1 cellular context compared by ENCODE assay signal in the genomic region with DNA sequence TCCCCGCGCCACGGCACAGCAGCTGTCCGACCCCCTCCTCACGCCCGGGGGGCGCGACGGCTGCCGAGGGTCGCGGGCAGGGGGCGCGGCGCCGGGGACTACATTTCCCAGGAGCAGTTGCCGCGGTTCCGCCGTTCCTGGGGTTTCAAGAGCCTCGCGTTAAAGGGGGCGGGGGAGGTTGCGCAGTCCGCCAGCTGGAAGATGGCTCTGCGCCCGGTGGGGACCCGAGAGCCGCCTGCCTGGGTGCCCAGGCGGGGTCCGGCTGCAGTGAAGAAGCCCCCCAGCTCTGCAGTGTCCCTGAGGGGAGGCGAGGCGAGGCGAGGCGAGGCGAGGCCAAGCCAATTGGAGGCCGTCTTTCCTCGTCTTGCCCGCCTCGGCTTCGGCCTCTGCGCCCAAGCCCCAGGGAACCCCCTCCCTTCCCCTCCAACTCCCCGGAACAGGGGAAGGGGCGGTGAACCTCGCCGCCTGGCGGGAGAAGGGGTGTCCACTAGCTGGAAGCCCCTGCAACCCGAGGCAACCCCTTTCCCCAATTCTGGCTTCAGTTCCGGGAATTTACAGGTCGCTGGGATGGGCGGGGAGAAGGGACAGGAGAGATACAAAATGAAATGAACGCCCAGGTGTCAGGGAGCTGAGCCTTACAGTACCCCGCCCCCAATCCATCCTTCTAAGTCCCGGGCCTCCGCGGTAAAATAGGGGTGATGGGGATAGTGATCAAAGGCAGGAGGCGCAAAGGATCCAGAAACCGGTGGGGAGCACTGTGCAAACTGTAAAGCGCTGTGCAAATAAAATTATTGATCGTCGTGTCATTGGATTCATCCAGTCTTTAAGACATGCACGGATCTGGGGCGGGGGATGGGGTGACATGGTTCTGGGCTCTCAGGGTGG.
TF ChIP-seq lines count a peak whose summit lies in the region.

No MANE protein-coding gene starts in this region.

TF ChIP-seq in HepG2, 621 proteins besides CTCF, POLR2A, EP300 and RAD21 (continued from another document and continues in another):
- no peak for TF ChIP-seq ZNF75D (CRISPR knock-in tag; IDR thresholded peaks at IDR 0.05; ENCODE audit: borderline replicate concordance)
- peak; percentile 72 for TF ChIP-seq AGO1 (IDR thresholded peaks at IDR 0.05; ENCODE audit: low read depth, low read length, poor library complexity, severe bottlenecking)
- TF ChIP-seq, protein P1, sequence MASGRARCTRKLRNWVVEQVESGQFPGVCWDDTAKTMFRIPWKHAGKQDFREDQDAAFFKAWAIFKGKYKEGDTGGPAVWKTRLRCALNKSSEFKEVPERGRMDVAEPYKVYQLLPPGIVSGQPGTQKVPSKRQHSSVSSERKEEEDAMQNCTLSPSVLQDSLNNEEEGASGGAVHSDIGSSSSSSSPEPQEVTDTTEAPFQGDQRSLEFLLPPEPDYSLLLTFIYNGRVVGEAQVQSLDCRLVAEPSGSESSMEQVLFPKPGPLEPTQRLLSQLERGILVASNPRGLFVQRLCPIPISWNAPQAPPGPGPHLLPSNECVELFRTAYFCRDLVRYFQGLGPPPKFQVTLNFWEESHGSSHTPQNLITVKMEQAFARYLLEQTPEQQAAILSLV (CRISPR knock-in tag; IDR thresholded peaks at IDR 0.05; ENCODE audit: borderline replicate concordance) = peak; percentile 41; the same call in 1 of the 2 replicates
- no peak for TF ChIP-seq PAWR (CRISPR knock-in tag; IDR thresholded peaks at IDR 0.05; ENCODE audit: borderline replicate concordance)
- TF ChIP-seq NFE2L1 (CRISPR knock-in tag; IDR thresholded peaks at IDR 0.05; ENCODE audit: borderline replicate concordance) = no peak
- peak; percentile 69 for TF ChIP-seq HNRNPLL (IDR thresholded peaks at IDR 0.05; ENCODE audit: low read depth, low read length, poor library complexity, severe bottlenecking)
- peak; percentile 33; the same call in 1 of the 2 replicates for TF ChIP-seq PHF20 (CRISPR knock-in tag; IDR thresholded peaks at IDR 0.05)
- TF ChIP-seq, protein P2, sequence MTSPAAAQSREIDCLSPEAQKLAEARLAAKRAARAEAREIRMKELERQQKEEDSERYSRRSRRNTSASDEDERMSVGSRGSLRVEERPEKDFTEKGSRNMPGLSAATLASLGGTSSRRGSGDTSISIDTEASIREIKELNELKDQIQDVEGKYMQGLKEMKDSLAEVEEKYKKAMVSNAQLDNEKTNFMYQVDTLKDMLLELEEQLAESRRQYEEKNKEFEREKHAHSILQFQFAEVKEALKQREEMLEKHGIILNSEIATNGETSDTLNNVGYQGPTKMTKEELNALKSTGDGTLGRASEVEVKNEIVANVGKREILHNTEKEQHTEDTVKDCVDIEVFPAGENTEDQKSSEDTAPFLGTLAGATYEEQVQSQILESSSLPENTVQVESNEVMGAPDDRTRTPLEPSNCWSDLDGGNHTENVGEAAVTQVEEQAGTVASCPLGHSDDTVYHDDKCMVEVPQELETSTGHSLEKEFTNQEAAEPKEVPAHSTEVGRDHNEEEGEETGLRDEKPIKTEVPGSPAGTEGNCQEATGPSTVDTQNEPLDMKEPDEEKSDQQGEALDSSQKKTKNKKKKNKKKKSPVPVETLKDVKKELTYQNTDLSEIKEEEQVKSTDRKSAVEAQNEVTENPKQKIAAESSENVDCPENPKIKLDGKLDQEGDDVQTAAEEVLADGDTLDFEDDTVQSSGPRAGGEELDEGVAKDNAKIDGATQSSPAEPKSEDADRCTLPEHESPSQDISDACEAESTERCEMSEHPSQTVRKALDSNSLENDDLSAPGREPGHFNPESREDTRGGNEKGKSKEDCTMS (CRISPR knock-in tag; conservative IDR thresholded peaks at IDR 0.05) = no peak
- TF ChIP-seq FOXO1 (CRISPR knock-in tag; IDR thresholded peaks at IDR 0.05) = no peak
- TF ChIP-seq ZSCAN21 (CRISPR knock-in tag; IDR thresholded peaks at IDR 0.05; ENCODE audit: borderline replicate concordance) = peak; percentile 31; the same call in 1 of the 2 replicates
- peak; percentile 11; the same call in 1 of the 2 replicates for TF ChIP-seq MED1 (CRISPR knock-in tag; IDR thresholded peaks at IDR 0.05)
- TF ChIP-seq ZNF225 (CRISPR knock-in tag; IDR thresholded peaks at IDR 0.05) = peak; percentile 81; the same call in 1 of the 2 replicates
- TF ChIP-seq ZNF839 (CRISPR knock-in tag; IDR thresholded peaks at IDR 0.05; ENCODE audit: borderline replicate concordance) = no peak
- TF ChIP-seq YY1 (IDR thresholded peaks at IDR 0.05; ENCODE audit: insufficient read depth, insufficient replicate concordance, low read depth, low read length) = peak; percentile 67
- peak; percentile 47; the same call in 1 of the 2 replicates for TF ChIP-seq NFKB2 (CRISPR knock-in tag; IDR thresholded peaks at IDR 0.05; ENCODE audit: borderline replicate concordance)
- TF ChIP-seq ZNF101 (CRISPR knock-in tag; IDR thresholded peaks at IDR 0.05; ENCODE audit: borderline replicate concordance, low read depth) = no peak
- no peak; the same call in 1 of the 2 replicates for TF ChIP-seq ARHGAP35 (CRISPR knock-in tag; IDR thresholded peaks at IDR 0.05; ENCODE audit: borderline replicate concordance)
- TF ChIP-seq, protein P3, sequence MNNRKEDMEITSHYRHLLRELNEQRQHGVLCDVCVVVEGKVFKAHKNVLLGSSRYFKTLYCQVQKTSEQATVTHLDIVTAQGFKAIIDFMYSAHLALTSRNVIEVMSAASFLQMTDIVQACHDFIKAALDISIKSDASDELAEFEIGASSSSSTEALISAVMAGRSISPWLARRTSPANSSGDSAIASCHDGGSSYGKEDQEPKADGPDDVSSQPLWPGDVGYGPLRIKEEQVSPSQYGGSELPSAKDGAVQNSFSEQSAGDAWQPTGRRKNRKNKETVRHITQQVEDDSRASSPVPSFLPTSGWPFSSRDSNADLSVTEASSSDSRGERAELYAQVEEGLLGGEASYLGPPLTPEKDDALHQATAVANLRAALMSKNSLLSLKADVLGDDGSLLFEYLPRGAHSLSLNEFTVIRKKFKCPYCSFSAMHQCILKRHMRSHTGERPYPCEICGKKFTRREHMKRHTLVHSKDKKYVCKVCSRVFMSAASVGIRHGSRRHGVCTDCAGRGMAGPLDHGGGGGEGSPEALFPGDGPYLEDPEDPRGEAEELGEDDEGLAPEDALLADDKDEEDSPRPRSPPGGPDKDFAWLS (CRISPR knock-in tag; IDR thresholded peaks at IDR 0.05; ENCODE audit: borderline replicate concordance) = no peak
- TF ChIP-seq, protein P4, sequence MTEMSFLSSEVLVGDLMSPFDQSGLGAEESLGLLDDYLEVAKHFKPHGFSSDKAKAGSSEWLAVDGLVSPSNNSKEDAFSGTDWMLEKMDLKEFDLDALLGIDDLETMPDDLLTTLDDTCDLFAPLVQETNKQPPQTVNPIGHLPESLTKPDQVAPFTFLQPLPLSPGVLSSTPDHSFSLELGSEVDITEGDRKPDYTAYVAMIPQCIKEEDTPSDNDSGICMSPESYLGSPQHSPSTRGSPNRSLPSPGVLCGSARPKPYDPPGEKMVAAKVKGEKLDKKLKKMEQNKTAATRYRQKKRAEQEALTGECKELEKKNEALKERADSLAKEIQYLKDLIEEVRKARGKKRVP (CRISPR knock-in tag; IDR thresholded peaks at IDR 0.05) = no peak
- TF ChIP-seq GABPA (IDR thresholded peaks at IDR 0.05; ENCODE audit: low read depth, low read length) = peak; percentile 41
- peak; percentile 74 for TF ChIP-seq GABPA (CRISPR knock-in tag; IDR thresholded peaks at IDR 0.05; ENCODE audit: low read depth)
- TF ChIP-seq, protein P5, sequence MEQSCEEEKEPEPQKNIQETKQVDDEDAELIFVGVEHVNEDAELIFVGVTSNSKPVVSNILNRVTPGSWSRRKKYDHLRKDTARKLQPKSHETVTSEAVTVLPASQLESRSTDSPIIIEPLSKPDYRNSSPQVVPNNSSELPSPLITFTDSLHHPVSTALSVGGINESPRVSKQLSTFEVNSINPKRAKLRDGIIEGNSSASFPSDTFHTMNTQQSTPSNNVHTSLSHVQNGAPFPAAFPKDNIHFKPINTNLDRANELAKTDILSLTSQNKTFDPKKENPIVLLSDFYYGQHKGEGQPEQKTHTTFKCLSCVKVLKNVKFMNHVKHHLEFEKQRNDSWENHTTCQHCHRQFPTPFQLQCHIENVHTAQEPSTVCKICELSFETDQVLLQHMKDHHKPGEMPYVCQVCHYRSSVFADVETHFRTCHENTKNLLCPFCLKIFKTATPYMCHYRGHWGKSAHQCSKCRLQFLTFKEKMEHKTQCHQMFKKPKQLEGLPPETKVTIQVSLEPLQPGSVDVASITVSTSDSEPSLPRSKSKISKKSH (CRISPR knock-in tag; IDR thresholded peaks at IDR 0.05; ENCODE audit: borderline replicate concordance) = no peak; the same call in 1 of the 2 replicates
- TF ChIP-seq SOX5 (CRISPR knock-in tag; IDR thresholded peaks at IDR 0.05; ENCODE audit: borderline replicate concordance) = peak; percentile 16; the same call in 1 of the 2 replicates
- TF ChIP-seq GATAD2A (CRISPR knock-in tag; IDR thresholded peaks at IDR 0.05) = peak; percentile 74; the same call in 1 of the 2 replicates
- TF ChIP-seq ATF1 (CRISPR knock-in tag; IDR thresholded peaks at IDR 0.05) = 0 out of 2 replicates have a peak, but pooled peaks have one; percentile 30
- no peak for TF ChIP-seq RCOR2 (CRISPR knock-in tag; IDR thresholded peaks at IDR 0.05)
- TF ChIP-seq CBX5 (CRISPR knock-in tag; IDR thresholded peaks at IDR 0.05; ENCODE audit: borderline replicate concordance) = peak; percentile 12; the same call in 1 of the 2 replicates
- TF ChIP-seq SP4 (CRISPR knock-in tag; IDR thresholded peaks at IDR 0.05) = no peak
- 0 out of 2 replicates have a peak, but pooled peaks have one; percentile 49 for TF ChIP-seq KLF6 (CRISPR knock-in tag; IDR thresholded peaks at IDR 0.05)
- TF ChIP-seq, protein P6, sequence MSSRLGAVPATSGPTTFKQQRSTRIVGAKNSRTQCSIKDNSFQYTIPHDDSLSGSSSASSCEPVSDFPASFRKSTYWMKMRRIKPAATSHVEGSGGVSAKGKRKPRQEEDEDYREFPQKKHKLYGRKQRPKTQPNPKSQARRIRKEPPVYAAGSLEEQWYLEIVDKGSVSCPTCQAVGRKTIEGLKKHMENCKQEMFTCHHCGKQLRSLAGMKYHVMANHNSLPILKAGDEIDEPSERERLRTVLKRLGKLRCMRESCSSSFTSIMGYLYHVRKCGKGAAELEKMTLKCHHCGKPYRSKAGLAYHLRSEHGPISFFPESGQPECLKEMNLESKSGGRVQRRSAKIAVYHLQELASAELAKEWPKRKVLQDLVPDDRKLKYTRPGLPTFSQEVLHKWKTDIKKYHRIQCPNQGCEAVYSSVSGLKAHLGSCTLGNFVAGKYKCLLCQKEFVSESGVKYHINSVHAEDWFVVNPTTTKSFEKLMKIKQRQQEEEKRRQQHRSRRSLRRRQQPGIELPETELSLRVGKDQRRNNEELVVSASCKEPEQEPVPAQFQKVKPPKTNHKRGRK (CRISPR knock-in tag; IDR thresholded peaks at IDR 0.05) = no peak
- TF ChIP-seq, protein P7, sequence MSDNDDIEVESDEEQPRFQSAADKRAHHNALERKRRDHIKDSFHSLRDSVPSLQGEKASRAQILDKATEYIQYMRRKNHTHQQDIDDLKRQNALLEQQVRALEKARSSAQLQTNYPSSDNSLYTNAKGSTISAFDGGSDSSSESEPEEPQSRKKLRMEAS (IDR thresholded peaks at IDR 0.05) = peak; percentile 20; the same call in 1 of the 2 replicates
- TF ChIP-seq ZNF558 (CRISPR knock-in tag; IDR thresholded peaks at IDR 0.05; ENCODE audit: borderline replicate concordance) = no peak
- TF ChIP-seq MTF2 (CRISPR knock-in tag; IDR thresholded peaks at IDR 0.05; ENCODE audit: borderline replicate concordance) = peak; percentile 42; the same call in 1 of the 2 replicates
- no peak for TF ChIP-seq SRF (IDR thresholded peaks at IDR 0.05; ENCODE audit: low read depth, low read length)
- TF ChIP-seq PCBP1 (IDR thresholded peaks at IDR 0.05; ENCODE audit: borderline replicate concordance, low read depth, low read length) = 0 out of 2 replicates have a peak, but pooled peaks have one; percentile 61
- TF ChIP-seq ZIK1 (CRISPR knock-in tag; IDR thresholded peaks at IDR 0.05; ENCODE audit: borderline replicate concordance, low read depth) = no peak
- TF ChIP-seq ZFY (CRISPR knock-in tag; IDR thresholded peaks at IDR 0.05) = peak; percentile 46
- TF ChIP-seq HCFC1 (IDR thresholded peaks at IDR 0.05; ENCODE audit: low read depth, low read length) = peak; percentile 72; the same call in 1 of the 2 replicates
- no peak for TF ChIP-seq NONO (IDR thresholded peaks at IDR 0.05)
- TF ChIP-seq NONO (CRISPR knock-in tag; conservative IDR thresholded peaks at IDR 0.05) = peak; percentile 16; the same call in 1 of the 2 replicates
- TF ChIP-seq KLF16 (CRISPR knock-in tag; IDR thresholded peaks at IDR 0.05) = peak in 1 of 2 experiments; percentile 39; a peak in 1 of 4 replicates
- TF ChIP-seq MXD4 (CRISPR knock-in tag; IDR thresholded peaks at IDR 0.05) = peak; percentile 22; the same call in 1 of the 2 replicates
- TF ChIP-seq AGO2 (optimal IDR thresholded peaks at IDR 0.05; ENCODE audit: low read depth, low read length) = peak; percentile 57
- TF ChIP-seq KLF9 (CRISPR knock-in tag; IDR thresholded peaks at IDR 0.05; ENCODE audit: low read depth) = 0 out of 2 replicates have a peak, but pooled peaks have one; percentile 50
- peak; percentile 36; the same call in 1 of the 2 replicates for TF ChIP-seq SUZ12 (IDR thresholded peaks at IDR 0.05; ENCODE audit: low read depth, low read length)
- no peak for TF ChIP-seq ZNF331 (CRISPR knock-in tag; IDR thresholded peaks at IDR 0.05)
